Comparison of ENCODE assay signal across 23 cellular contexts in the genomic region with DNA sequence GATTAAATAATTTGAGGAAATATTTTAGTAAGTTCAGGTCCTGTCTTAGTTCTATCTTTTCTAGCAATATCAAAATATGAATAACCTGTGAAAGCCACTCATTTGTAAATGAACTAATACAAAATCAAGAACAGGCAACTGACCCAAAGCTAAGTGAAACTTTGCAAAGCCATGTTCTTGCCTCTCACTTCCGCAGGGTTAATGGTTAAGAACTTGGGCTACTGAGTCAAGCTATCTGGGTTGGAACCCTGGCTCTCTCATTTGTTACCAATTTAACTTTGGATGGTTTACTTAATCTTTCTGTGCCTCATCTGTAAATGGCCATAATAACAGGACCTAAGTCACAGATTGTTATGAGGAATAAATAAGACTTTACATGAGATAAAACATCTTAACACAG. TPM values are rescaled to one million over a fixed set of nuclear protein-coding genes. Genes with fewer than 3 reads are reported as not detected.
A peak's percentile ranks its signal among the peaks of the same experiment; 100 is the strongest.
DNase-seq lines count a peak whose midpoint lies in the region; ATAC-seq and TF ChIP-seq lines count a peak whose summit lies in the region.
"Had no signal": no experiment of that assay in that cellular context is flagged by ENCODE, and none has a peak within 500 bp of the region (broad histone marks: within the 10 kb centered on the region; RNA-seq: fewer than 3 reads in every experiment).

No MANE protein-coding gene starts in this region.

- peak overlapping the region in 11 of 12 donors; percentile 29 to 93 (median 86) for H3K27ac ChIP-seq in heart left ventricle
- H3K27ac ChIP-seq in OCI-LY3 (ENCODE audit: low read length), result peak overlapping the region; percentile 51
- H3K27ac ChIP-seq: adrenal gland, BLaER1, ovary, sigmoid colon, upper lobe of left lung had no signal

- H3K9ac ChIP-seq in OCI-LY3 (ENCODE audit: low read length), result peak overlapping the region; percentile 82
- H3K9ac ChIP-seq: BLaER1 had no signal

- H3K9me3 ChIP-seq in heart left ventricle (no peaks in the 10 kb centered on the region), OCI-LY3 (ENCODE audit: insufficient read depth, low read length) (no peaks in the 10 kb centered on the region)
- H3K9me3 ChIP-seq: adrenal gland, Caco-2, HAP-1, MG63, ovary, sigmoid colon, upper lobe of left lung had no signal

- no peak for ATAC-seq in heart left ventricle
- ATAC-seq in GM21526 (IDR thresholded peaks at IDR 0.05; ENCODE audit: low FRiP score, unreplicated experiment), result no peak
- ATAC-seq in GM21528 (IDR thresholded peaks at IDR 0.05; ENCODE audit: low FRiP score, unreplicated experiment), result no peak

- 82 to 89% (median 85%) methylated on average over 1 of the region's 1 CpG for WGBS in heart left ventricle, 4 donors

- H3K79me2 ChIP-seq in OCI-LY3 (ENCODE audit: low read length), result peaks cover 53% of the 10 kb centered on the region

- DNase-seq in heart left ventricle (no peak), cardiac septum (ENCODE audit: low spot score) (no peak), globus pallidus (ENCODE audit: low spot score) (peak; percentile 19), renal cortical epithelial cell (ENCODE audit: low read depth) (peak; percentile 41), DMS153 (lab: John Stamatoyannopoulos, UW) (no peak)
- DNase-seq: activated CD4-positive, alpha-beta memory T cell treated with anti-CD3 and anti-CD28 coated beads for 36 hours; activated gamma-delta T cell treated with Interleukin-2 at 50 U/mL for 16 hours; adrenal gland; Caco-2; EL; MG63; NCI-H1436; NCI-H524; ovary; SHP77; sigmoid colon; SW 1271; upper lobe of left lung had no signal

- H3K4me3 ChIP-seq in heart left ventricle (peak overlapping the region in 6 of 12 donors; percentile 78 to 96 (median 83)), OCI-LY3 (ENCODE audit: low read length) (peak overlapping the region; percentile 88)
- H3K4me3 ChIP-seq: adrenal gland, BLaER1, HAP-1, MG63, ovary, sigmoid colon, upper lobe of left lung had no signal

- no peaks in the 10 kb centered on the region for H4K20me1 ChIP-seq in OCI-LY3 (ENCODE audit: insufficient read depth, low read length)
- H4K20me1 ChIP-seq: BLaER1 had no signal

- TF ChIP-seq POLR2A in heart left ventricle (IDR thresholded peaks at IDR 0.05), result no peak

- intact Hi-C loops in heart left ventricle (cut with DNase I), result loop anchor here in 7 of 10 donors (5.0 to 10.0 kb wide), 6 partner anchors 63 to 177 kb away; a partner anchor contains a TSS
- intact Hi-C loops in cardiac septum (cut with DNase I), result loop anchor here (5.0 kb wide), 2 partner anchors 43 to 68 kb away; no protein-coding TSS in a partner anchor

- H3K27me3 ChIP-seq in heart left ventricle (peaks cover 0 to 5% (median 0%) of the 10 kb centered on the region in 9 donors), OCI-LY3 (ENCODE audit: low read depth, low read length) (no peaks in the 10 kb centered on the region)
- H3K27me3 ChIP-seq: adrenal gland, BLaER1, MG63, ovary, sigmoid colon had no signal

- H3K4me2 ChIP-seq in OCI-LY3 (ENCODE audit: low read length), result peak overlapping the region; percentile 80
- H3K4me2 ChIP-seq: BLaER1 had no signal

- TF ChIP-seq CTCF in heart left ventricle (IDR thresholded peaks at IDR 0.05) (no peak), OCI-LY3 (IDR thresholded peaks at IDR 0.05; ENCODE audit: low read depth, low read length) (no peak)

- H3K4me1 ChIP-seq in heart left ventricle (peaks cover 0 to 37% (median 5%) of the 10 kb centered on the region in 12 donors), OCI-LY3 (ENCODE audit: low read length) (peaks cover 28% of the 10 kb centered on the region)
- H3K4me1 ChIP-seq: BLaER1 had no signal

- H2AFZ ChIP-seq in OCI-LY3 (ENCODE audit: low read depth, low read length), result no peak overlapping the region; the same call in 1 of the 2 replicates

- H3K36me3 ChIP-seq in heart left ventricle (no peaks in the 10 kb centered on the region), OCI-LY3 (replicated peaks; ENCODE audit: low read depth, low read length) (no peaks in the 10 kb centered on the region)
- H3K36me3 ChIP-seq: adrenal gland, BLaER1, HAP-1, MG63, ovary, sigmoid colon, upper lobe of left lung had no signal

RNA-seq across cellular contexts. Expression of a gene that starts 2.8 kb away (rescaled TPM):
- total RNA-seq in heart left ventricle, result 10 to 100 TPM; 38.8 to 53.1 (median 44.5) TPM
- 10 to 100 TPM; 27.9 to 33.2 TPM for polyA plus RNA-seq in heart left ventricle
- 52.7 TPM for total RNA-seq in cardiac septum
- total RNA-seq in renal cortical epithelial cell, result 20.5 and 62.0 TPM in 2 replicates

Comparison
In these comparisons a context has a peak if more than half of its experiments do, and no peak if none do; other contexts are left out.
1. DNase-seq: peak in globus pallidus (single experiment) and renal cortical epithelial cell (single experiment); none in heart left ventricle (0 of 5), cardiac septum (single experiment) and DMS153 (single experiment).